Comparison of ENCODE assay signal across 8 cellular contexts in the genomic region with DNA sequence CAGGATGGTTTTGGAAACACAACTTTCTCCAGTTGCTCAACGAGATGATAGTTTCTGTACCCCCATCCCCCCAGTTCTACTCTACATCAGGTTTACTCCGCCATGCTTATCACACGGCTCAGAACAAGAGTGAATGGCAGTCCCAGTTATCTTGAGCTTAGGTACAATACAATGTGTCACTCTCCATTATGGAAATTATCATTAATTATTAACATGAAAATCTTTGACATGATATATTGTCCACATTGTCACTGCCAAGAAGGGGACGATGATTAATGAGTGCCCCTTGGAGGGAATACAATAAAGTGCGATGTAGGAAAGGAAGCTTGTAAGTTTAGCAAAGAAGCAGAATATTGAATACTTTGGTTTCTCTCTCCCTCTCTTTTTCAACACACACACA.
"Had no signal": no experiment of that assay in that cellular context is flagged by ENCODE, and none has a peak within 500 bp of the region (broad histone marks: within the 10 kb centered on the region; RNA-seq: fewer than 3 reads in every experiment).

No MANE protein-coding gene starts in this region.

- H3K27ac Mint-ChIP-seq: IgD-negative memory B cell had no signal

- DNase-seq: IMR-90, KBM-7, KG1 had no signal

- H3K27me3 Mint-ChIP-seq: IgD-negative memory B cell had no signal

- H3K27ac ChIP-seq: HL-60 had no signal

- ATAC-seq: HepG2, K562 had no signal

- H3K4me3 Mint-ChIP-seq: IgD-negative memory B cell had no signal

- H3K4me3 ChIP-seq: K562 had no signal

- FAIRE-seq: HepG2, HTR-8/SVneo, K562 had no signal

- H3K36me3 Mint-ChIP-seq: IgD-negative memory B cell had no signal
